Comparison of ENCODE assay signal across 12 cellular contexts in genomic region chr7:7959979-7960670, GRCh38. TPM values are rescaled to one million over a fixed set of nuclear protein-coding genes. Genes with fewer than 3 reads are reported as not detected.
DNase-seq lines count a peak whose midpoint lies in the region; ATAC-seq and TF ChIP-seq lines count a peak whose summit lies in the region.
"Had no signal": no experiment of that assay in that cellular context is flagged by ENCODE, and none has a peak within 500 bp of the region (broad histone marks: within the 10 kb centered on the region; RNA-seq: fewer than 3 reads in every experiment).

No MANE protein-coding gene starts in this region.

- no peak overlapping the region for H3K27ac Mint-ChIP-seq in immature natural killer cell
- no peak overlapping the region for H3K27ac Mint-ChIP-seq in activated CD4-positive, alpha-beta memory T cell treated with anti-CD3 and anti-CD28 coated beads for 36 hours

- H3K4me1 Mint-ChIP-seq in immature natural killer cell = no peaks in the 10 kb centered on the region
- peaks cover under 1% of the 10 kb centered on the region for H3K4me1 Mint-ChIP-seq in activated CD4-positive, alpha-beta memory T cell treated with anti-CD3 and anti-CD28 coated beads for 36 hours (ENCODE audit: low read depth)

- H3K36me3 Mint-ChIP-seq in immature natural killer cell = peaks cover 0 to 4% (median 4%) of the 10 kb centered on the region in 3 donors
- no peaks in the 10 kb centered on the region for H3K36me3 Mint-ChIP-seq in activated CD4-positive, alpha-beta memory T cell treated with anti-CD3 and anti-CD28 coated beads for 36 hours

- DNase-seq in GM20000 (ENCODE audit: low spot score) (peak; percentile 44), immature natural killer cell (no peak), sciatic nerve (ENCODE audit: low spot score) (no peak), NCI-H1048 (lab: John Stamatoyannopoulos, UW) (no peak)
- DNase-seq in activated CD4-positive, alpha-beta memory T cell treated with anti-CD3 and anti-CD28 coated beads for 36 hours = no peak
- DNase-seq: activated CD4-positive, CD25-positive, alpha-beta regulatory T cell; activated effector memory CD4-positive, alpha-beta T cell treated with Interleukin-2 at 50 U/mL for 16 hours; central memory CD4-positive, alpha-beta T cell; NCI-H510A treated with DMSO at 0.1 percent for 48 hours had no signal

- H3K9me3 Mint-ChIP-seq in immature natural killer cell = no peaks in the 10 kb centered on the region
- H3K9me3 Mint-ChIP-seq in activated CD4-positive, alpha-beta memory T cell treated with anti-CD3 and anti-CD28 coated beads for 36 hours = no peaks in the 10 kb centered on the region

- POLR2A ChIA-PET in activated CD4-positive, alpha-beta memory T cell treated with anti-CD3 and anti-CD28 coated beads for 36 hours (lab: Charles Lee) = no interaction called here

- ATAC-seq in GM18511 (IDR thresholded peaks at IDR 0.05; ENCODE audit: unreplicated experiment) (peak; percentile 95), HG02885 (IDR thresholded peaks at IDR 0.05; ENCODE audit: poor library complexity, unreplicated experiment) (peak; percentile 93), HG03521 (IDR thresholded peaks at IDR 0.05; ENCODE audit: unreplicated experiment) (peak; percentile 80), sciatic nerve (no peak)

- H3K27me3 Mint-ChIP-seq in immature natural killer cell (ENCODE audit: low read depth in 3 of 3) = peaks cover 0 to 2% (median 0%) of the 10 kb centered on the region in 3 donors
- no peaks in the 10 kb centered on the region for H3K27me3 Mint-ChIP-seq in activated CD4-positive, alpha-beta memory T cell treated with anti-CD3 and anti-CD28 coated beads for 36 hours

- intact Hi-C loops in activated CD4-positive, alpha-beta memory T cell treated with anti-CD3 and anti-CD28 coated beads for 36 hours (cut with micrococcal nuclease) = no loop called here
- intact Hi-C loops in sciatic nerve (cut with DNase I) = no loop called here

- CTCF ChIA-PET in activated CD4-positive, alpha-beta memory T cell treated with anti-CD3 and anti-CD28 coated beads for 36 hours (lab: Charles Lee) = no interaction called here

- no peak for TF ChIP-seq CTCF in GM20000 (IDR thresholded peaks at IDR 0.05; ENCODE audit: extremely low read depth, missing control alignments)

- H3K4me3 Mint-ChIP-seq in immature natural killer cell = no peak overlapping the region
- no peak overlapping the region for H3K4me3 Mint-ChIP-seq in activated CD4-positive, alpha-beta memory T cell treated with anti-CD3 and anti-CD28 coated beads for 36 hours

RNA-seq across cellular contexts. Expression of gene GLCCI1, which starts 8.5 kb away (rescaled TPM):
- 10 to 100 TPM; 13.8 to 33.2 (median 18.0) TPM for polyA plus RNA-seq in immature natural killer cell
- 10 to 100 TPM in 1 of 2 experiments, 1 to 10 TPM in 1; 8.6 to 11.5 TPM for total RNA-seq in activated CD4-positive, alpha-beta memory T cell treated with anti-CD3 and anti-CD28 coated beads for 36 hours
- 23.5 TPM for total RNA-seq in sciatic nerve
